ENCODE assay signal across 21 cellular contexts in genomic region chr2:142010871-142011270, GRCh38.
"Had no signal": no experiment of that assay in that cellular context is flagged by ENCODE, and none has a peak within 500 bp of the region (broad histone marks: within the 10 kb centered on the region; RNA-seq: fewer than 3 reads in every experiment).

No MANE protein-coding gene starts in this region.

- DNase-seq: colonic mucosa; effector CD8-positive, alpha-beta T cell; endodermal cell; foreskin keratinocyte; heart left ventricle; kidney; natural killer cell; occipital lobe; ovary; right lobe of liver; small intestine; stimulated activated CD4-positive, alpha-beta T cell treated with anti-CD3 and anti-CD28 coated beads, Interleukin-15, amount 100 ng/mL, for 24 hours; stimulated activated CD4-positive, alpha-beta T cell treated with anti-CD3 and anti-CD28 coated beads, Interleukin-4, amount 100 ng/mL, for 24 hours; stimulated activated naive CD4-positive, alpha-beta T cell treated with Interleukin-2 at 50 U/mL for 16 hours; stomach; testis; tibial artery had no signal

- H3K4me2 ChIP-seq: hepatocyte had no signal

- H3K27me3 ChIP-seq: colonic mucosa, foreskin keratinocyte, gastroesophageal sphincter, heart left ventricle, hepatocyte, ovary, right lobe of liver, stomach, testis, tibial artery had no signal

- H3K79me2 ChIP-seq: hepatocyte had no signal

- H3K9me3 ChIP-seq: colonic mucosa, gastroesophageal sphincter, heart left ventricle, ovary, right lobe of liver, stomach, testis, tibial artery had no signal

- H3K4me1 ChIP-seq: colonic mucosa, foreskin keratinocyte, gastroesophageal sphincter, heart left ventricle, right lobe of liver, testis, tibial artery had no signal

- H3K36me3 ChIP-seq: colonic mucosa, gastroesophageal sphincter, heart left ventricle, ovary, right lobe of liver, stomach, tibial artery had no signal

- H2AFZ ChIP-seq: hepatocyte had no signal

- H3K4me3 ChIP-seq: colonic mucosa, gastroesophageal sphincter, heart left ventricle, hepatocyte, lung, ovary, right lobe of liver, stomach, testis, tibial artery had no signal

- H3K27ac ChIP-seq: colonic mucosa, epithelial cell of prostate, foreskin keratinocyte, gastroesophageal sphincter, heart left ventricle, hepatocyte, ovary, right lobe of liver, stomach, testis, tibial artery had no signal
